Comparison of ENCODE assay signal across 8 cellular contexts in genomic region chr4:159016527-159017137, GRCh38.
DNase-seq lines count a peak whose midpoint lies in the region; ATAC-seq lines count a peak whose summit lies in the region.

No MANE protein-coding gene starts in this region.

- DNase-seq in 8988T, result peak; percentile 35
- peak; percentile 26 for DNase-seq in superior temporal gyrus (ENCODE audit: extremely low spot score)
- DNase-seq in activated CD4-positive, alpha-beta T cell treated with anti-CD3 and anti-CD28 coated beads, Interleukin-2, amount 50 U/mL, for 1 hour, result no peak
- DNase-seq in activated CD4-positive, CD25-positive, alpha-beta regulatory T cell (lab: John Stamatoyannopoulos, UW), result no peak
- no peak for DNase-seq in GF-D8 (lab: John Stamatoyannopoulos, UW)

- H3K9ac ChIP-seq in endocrine pancreas (ENCODE audit: control insufficient read depth, insufficient read depth, low read length), result no peak overlapping the region

- H3K9me3 ChIP-seq in endocrine pancreas (ENCODE audit: control insufficient read depth, low read length), result no peaks in the 10 kb centered on the region

- H3K4me3 ChIP-seq in endocrine pancreas (ENCODE audit: control insufficient read depth, insufficient read depth, low read length), result peak overlapping the region; percentile 55

- no peaks in the 10 kb centered on the region for H3K36me3 ChIP-seq in endocrine pancreas (ENCODE audit: control insufficient read depth, insufficient read depth, low read length)

- no peaks in the 10 kb centered on the region for H3K4me1 ChIP-seq in endocrine pancreas (ENCODE audit: control insufficient read depth, insufficient read depth, low read length)

- no peaks in the 10 kb centered on the region for H3K27me3 ChIP-seq in endocrine pancreas (ENCODE audit: control insufficient read depth, insufficient read depth, low read length)

- ATAC-seq in GM19324 (IDR thresholded peaks at IDR 0.05; ENCODE audit: low FRiP score, unreplicated experiment) (peak; percentile 60), HG03342 (IDR thresholded peaks at IDR 0.05; ENCODE audit: unreplicated experiment) (peak; percentile 44)

Comparison
In these comparisons a context has a peak if more than half of its experiments do, and no peak if none do; other contexts are left out.
1. DNase-seq: peak in 8988T (single experiment) and superior temporal gyrus (single experiment); none in activated CD4-positive, alpha-beta T cell treated with anti-CD3 and anti-CD28 coated beads, Interleukin-2, amount 50 U/mL, for 1 hour (single experiment), activated CD4-positive, CD25-positive, alpha-beta regulatory T cell (0 of 4) and GF-D8 (single experiment).